In genomic region chr22:27331526-27332281, GRCh38 we compare ENCODE assay signal across 8 cellular contexts.
DNase-seq lines count a peak whose midpoint lies in the region; ATAC-seq and TF ChIP-seq lines count a peak whose summit lies in the region.

No MANE protein-coding gene starts in this region.

- no peak overlapping the region for H3K27ac ChIP-seq in vagina

- H3K27me3 Mint-ChIP-seq in activated CD8-positive, alpha-beta T cell treated with anti-CD3 and anti-CD28 coated beads for 36 hours: peaks cover 16% of the 10 kb centered on the region
- H3K27me3 Mint-ChIP-seq in activated CD8-positive, alpha-beta T cell treated with anti-CD3 and anti-CD28 coated beads, Interleukin-2, amount 10 ng/mL, durations not matched to agents 7 days and 5 days (ENCODE audit: low read depth): peaks cover 10% of the 10 kb centered on the region
- peaks cover 12% of the 10 kb centered on the region for H3K27me3 Mint-ChIP-seq in brain

- POLR2A ChIA-PET in activated CD8-positive, alpha-beta T cell treated with anti-CD3 and anti-CD28 coated beads for 36 hours (lab: Charles Lee): no interaction called here
- POLR2A ChIA-PET in activated CD8-positive, alpha-beta T cell treated with anti-CD3 and anti-CD28 coated beads, Interleukin-2, amount 10 ng/mL, durations not matched to agents 7 days and 5 days (lab: Charles Lee): no interaction called here

- no peaks in the 10 kb centered on the region for H3K9me3 ChIP-seq in vagina

- no peaks in the 10 kb centered on the region for H3K36me3 Mint-ChIP-seq in activated CD8-positive, alpha-beta T cell treated with anti-CD3 and anti-CD28 coated beads for 36 hours (ENCODE audit: low read depth)
- H3K36me3 Mint-ChIP-seq in activated CD8-positive, alpha-beta T cell treated with anti-CD3 and anti-CD28 coated beads, Interleukin-2, amount 10 ng/mL, durations not matched to agents 7 days and 5 days (ENCODE audit: low read depth): no peaks in the 10 kb centered on the region
- H3K36me3 Mint-ChIP-seq in brain: no peaks in the 10 kb centered on the region

- H3K9me3 Mint-ChIP-seq in activated CD8-positive, alpha-beta T cell treated with anti-CD3 and anti-CD28 coated beads for 36 hours: no peaks in the 10 kb centered on the region
- H3K9me3 Mint-ChIP-seq in activated CD8-positive, alpha-beta T cell treated with anti-CD3 and anti-CD28 coated beads, Interleukin-2, amount 10 ng/mL, durations not matched to agents 7 days and 5 days (ENCODE audit: insufficient read depth): no peaks in the 10 kb centered on the region
- peaks cover 0 to 13% (median 4%) of the 10 kb centered on the region in 5 experiments for H3K9me3 Mint-ChIP-seq in brain

- ATAC-seq in activated CD8-positive, alpha-beta T cell treated with anti-CD3 and anti-CD28 coated beads for 36 hours: no peak
- no peak for ATAC-seq in activated CD8-positive, alpha-beta T cell treated with anti-CD3 and anti-CD28 coated beads, Interleukin-2, amount 10 ng/mL, durations not matched to agents 7 days and 5 days
- ATAC-seq in left lobe of liver (peak; percentile 74), GM18867 (IDR thresholded peaks at IDR 0.05; ENCODE audit: unreplicated experiment) (no peak), HG03521 (IDR thresholded peaks at IDR 0.05; ENCODE audit: unreplicated experiment) (no peak)

- peak; percentile 10 for DNase-seq in activated CD8-positive, alpha-beta T cell treated with anti-CD3 and anti-CD28 coated beads for 36 hours
- DNase-seq in activated CD8-positive, alpha-beta T cell treated with anti-CD3 and anti-CD28 coated beads, Interleukin-2, amount 10 ng/mL, durations not matched to agents 7 days and 5 days: no peak
- DNase-seq in left lobe of liver (ENCODE audit: low spot score): no peak
- peak; percentile 52 to 77 for DNase-seq in vagina (ENCODE audit: extremely low spot score in 2 of 2)
- no peak for DNase-seq in NCI-H187 (lab: John Stamatoyannopoulos, UW)

- no peak for TF ChIP-seq POLR2A in vagina (IDR thresholded peaks at IDR 0.05)

- H3K4me1 Mint-ChIP-seq in activated CD8-positive, alpha-beta T cell treated with anti-CD3 and anti-CD28 coated beads for 36 hours (ENCODE audit: low read depth): no peaks in the 10 kb centered on the region
- H3K4me1 Mint-ChIP-seq in activated CD8-positive, alpha-beta T cell treated with anti-CD3 and anti-CD28 coated beads, Interleukin-2, amount 10 ng/mL, durations not matched to agents 7 days and 5 days (ENCODE audit: low read depth): no peaks in the 10 kb centered on the region
- H3K4me1 Mint-ChIP-seq in brain: peaks cover 34% of the 10 kb centered on the region

- no peak overlapping the region for H3K4me3 ChIP-seq in vagina

- intact Hi-C loops in activated CD8-positive, alpha-beta T cell treated with anti-CD3 and anti-CD28 coated beads for 36 hours (cut with micrococcal nuclease): no loop called here
- intact Hi-C loops in vagina (cut with DNase I): no loop called here

- H3K4me1 ChIP-seq in vagina: no peaks in the 10 kb centered on the region

- H3K4me3 Mint-ChIP-seq in activated CD8-positive, alpha-beta T cell treated with anti-CD3 and anti-CD28 coated beads for 36 hours: no peak overlapping the region
- H3K4me3 Mint-ChIP-seq in activated CD8-positive, alpha-beta T cell treated with anti-CD3 and anti-CD28 coated beads, Interleukin-2, amount 10 ng/mL, durations not matched to agents 7 days and 5 days: no peak overlapping the region
- H3K4me3 Mint-ChIP-seq in brain: peak overlapping the region in 1 of 5 experiments; percentile 31

- H3K27me3 ChIP-seq in vagina: no peaks in the 10 kb centered on the region

- CTCF ChIA-PET in activated CD8-positive, alpha-beta T cell treated with anti-CD3 and anti-CD28 coated beads for 36 hours (lab: Charles Lee): no interaction called here
- CTCF ChIA-PET in activated CD8-positive, alpha-beta T cell treated with anti-CD3 and anti-CD28 coated beads, Interleukin-2, amount 10 ng/mL, durations not matched to agents 7 days and 5 days (lab: Charles Lee): no interaction called here

- TF ChIP-seq CTCF in activated CD8-positive, alpha-beta T cell treated with anti-CD3 and anti-CD28 coated beads for 36 hours (IDR thresholded peaks at IDR 0.05): no peak
- TF ChIP-seq CTCF in brain (conservative IDR thresholded peaks at IDR 0.05): peak; percentile 37 to 63
- TF ChIP-seq CTCF in vagina (IDR thresholded peaks at IDR 0.05): no peak

- H3K27ac Mint-ChIP-seq in activated CD8-positive, alpha-beta T cell treated with anti-CD3 and anti-CD28 coated beads for 36 hours: no peak overlapping the region
- no peak overlapping the region for H3K27ac Mint-ChIP-seq in activated CD8-positive, alpha-beta T cell treated with anti-CD3 and anti-CD28 coated beads, Interleukin-2, amount 10 ng/mL, durations not matched to agents 7 days and 5 days
- peak overlapping the region in 3 of 5 experiments; percentile 40 to 95 (median 41) for H3K27ac Mint-ChIP-seq in brain

- no peaks in the 10 kb centered on the region for H3K36me3 ChIP-seq in vagina

Comparison
In these comparisons a context has a peak if more than half of its experiments do, and no peak if none do; other contexts are left out.
1. DNase-seq: peak in activated CD8-positive, alpha-beta T cell treated with anti-CD3 and anti-CD28 coated beads for 36 hours (single experiment) and vagina (2 of 2); none in activated CD8-positive, alpha-beta T cell treated with anti-CD3 and anti-CD28 coated beads, Interleukin-2, amount 10 ng/mL, durations not matched to agents 7 days and 5 days (single experiment), left lobe of liver (single experiment) and NCI-H187 (0 of 2).
2. H3K27ac Mint-ChIP-seq: peak in brain (3 of 5); none in activated CD8-positive, alpha-beta T cell treated with anti-CD3 and anti-CD28 coated beads for 36 hours (single experiment) and activated CD8-positive, alpha-beta T cell treated with anti-CD3 and anti-CD28 coated beads, Interleukin-2, amount 10 ng/mL, durations not matched to agents 7 days and 5 days (single experiment).
3. CTCF ChIP-seq: peak in brain (2 of 2); none in activated CD8-positive, alpha-beta T cell treated with anti-CD3 and anti-CD28 coated beads for 36 hours (single experiment) and vagina (0 of 3).